In genomic region chr2:103805746-103806145, GRCh38 we compare ENCODE assay signal across 19 cellular contexts.
DNase-seq lines count a peak whose midpoint lies in the region; ATAC-seq, FAIRE-seq and TF ChIP-seq lines count a peak whose summit lies in the region.
"Had no signal": no experiment of that assay in that cellular context is flagged by ENCODE, and none has a peak within 500 bp of the region (broad histone marks: within the 10 kb centered on the region; RNA-seq: fewer than 3 reads in every experiment).

No MANE protein-coding gene starts in this region.

- no peak overlapping the region for H3K4me3 Mint-ChIP-seq in MCF 10A (ENCODE audit: unreplicated experiment)
- H3K4me3 Mint-ChIP-seq: CD14-positive monocyte; CD4-positive, alpha-beta memory T cell had no signal

- H3K36me3 Mint-ChIP-seq in MCF 10A (ENCODE audit: insufficient read depth, unreplicated experiment): no peaks in the 10 kb centered on the region
- H3K36me3 Mint-ChIP-seq: CD14-positive monocyte; CD4-positive, alpha-beta memory T cell had no signal

- no peak overlapping the region for H3K4me2 ChIP-seq in mammary epithelial cell (ENCODE audit: insufficient read depth, low read depth, low read length)
- H3K4me2 ChIP-seq: A549, BLaER1 had no signal

- BruUV-seq in MCF 10A (replicated peaks; lab: Mats Ljungman, UMichigan): no TSS peak
- BruUV-seq in mammary epithelial cell (replicated peaks; lab: Mats Ljungman, UMichigan): no TSS peak

- H3K4me1 ChIP-seq in mammary epithelial cell (ENCODE audit: insufficient read depth, low read length): no peaks in the 10 kb centered on the region
- no peaks in the 10 kb centered on the region for H3K4me1 ChIP-seq in RWPE2 (ENCODE audit: insufficient read depth, poor library complexity, severe bottlenecking)
- H3K4me1 ChIP-seq: A549, BLaER1, HAP-1 had no signal

- no peaks in the 10 kb centered on the region for H4K20me1 ChIP-seq in mammary epithelial cell (ENCODE audit: insufficient read depth, low read length)
- H4K20me1 ChIP-seq: BLaER1 had no signal

- H3K9me3 Mint-ChIP-seq in MCF 10A (ENCODE audit: unreplicated experiment): peaks cover 24% of the 10 kb centered on the region

- H3K4me1 Mint-ChIP-seq in MCF 10A (ENCODE audit: insufficient read depth, unreplicated experiment): no peaks in the 10 kb centered on the region
- H3K4me1 Mint-ChIP-seq: CD14-positive monocyte; CD4-positive, alpha-beta memory T cell had no signal

- CTCF ChIA-PET in MCF 10A (lab: Yijun Ruan, JAX): interaction anchor here (0.7 to 1.6 kb wide), 4 partner anchors 16 to 1800 kb away, joined by 3 to 5 read pairs (median 4); no protein-coding TSS in a partner anchor
- CTCF ChIA-PET in mammary epithelial cell (lab: Charles Lee; ENCODE audit: low non-redundant PET): no interaction called here

- no peak overlapping the region for H3K4me3 ChIP-seq in mammary epithelial cell (replicated peaks in 1 of 3; ENCODE audit: insufficient read depth in 1 of 3, low read depth in 2 of 3, low read length in 3 of 3)
- H3K4me3 ChIP-seq in RWPE2 (ENCODE audit: severe bottlenecking): no peak overlapping the region
- H3K4me3 ChIP-seq: A549, BLaER1, GM12878, GM23248, HAP-1 had no signal

- H3K27ac Mint-ChIP-seq in MCF 10A (ENCODE audit: low read depth, unreplicated experiment): no peak overlapping the region
- H3K27ac Mint-ChIP-seq: CD4-positive, alpha-beta memory T cell had no signal

- intact Hi-C loops in MCF 10A (cut with micrococcal nuclease) (no loop called here), mammary epithelial cell (cut with micrococcal nuclease) (no loop called here)

- dilution Hi-C loops in mammary epithelial cell (cut with HindIII; ENCODE audit: low sequenced_read_pairs): no loop called here

- no peaks in the 10 kb centered on the region for H3K79me2 ChIP-seq in mammary epithelial cell (ENCODE audit: insufficient read depth, low read length)

- H3K27me3 Mint-ChIP-seq in MCF 10A (ENCODE audit: insufficient read depth, unreplicated experiment): peaks cover 8% of the 10 kb centered on the region
- H3K27me3 Mint-ChIP-seq: CD4-positive, alpha-beta memory T cell had no signal

- POLR2A ChIA-PET in MCF 10A (lab: Yijun Ruan, JAX): interaction anchor here (1.0 kb wide), 1 partner anchor 61 kb away, joined by 3 read pairs; no protein-coding TSS in a partner anchor

- H2AFZ ChIP-seq in mammary epithelial cell (ENCODE audit: low read depth, low read length): no peak overlapping the region
- H2AFZ ChIP-seq: GM23248 had no signal

- TF ChIP-seq CTCF in MCF 10A (IDR thresholded peaks at IDR 0.05; ENCODE audit: unreplicated experiment): no peak
- no peak for TF ChIP-seq CTCF in mammary epithelial cell (conservative IDR thresholded peaks at IDR 0.05 in 1 of 2, IDR thresholded peaks at IDR 0.05 in 1 of 2; ENCODE audit: extremely low read depth in 1 of 2, insufficient read depth in 1 of 2, low read depth in 1 of 2, low read length in 2 of 2)
- TF ChIP-seq CTCF in RWPE2 (IDR thresholded peaks at IDR 0.05; ENCODE audit: poor library complexity, severe bottlenecking): no peak

- 57% methylated on average over 3 of the region's 3 CpGs for WGBS in mammary epithelial cell (ENCODE audit: low coverage, missing lambda C conversion rate)

- H3K27me3 ChIP-seq in mammary epithelial cell (ENCODE audit: insufficient read depth, low read length) (no peaks in the 10 kb centered on the region), RWPE2 (ENCODE audit: insufficient read depth, poor library complexity, severe bottlenecking) (no peaks in the 10 kb centered on the region)
- H3K27me3 ChIP-seq: BLaER1 had no signal

- no peak overlapping the region for H3K27ac ChIP-seq in mammary epithelial cell (ENCODE audit: insufficient read depth, low read depth, low read length)
- H3K27ac ChIP-seq in RWPE2 (ENCODE audit: poor library complexity, severe bottlenecking): peak overlapping the region; percentile 11
- H3K27ac ChIP-seq: 22Rv1, A549, BLaER1, GM23248 had no signal

- FAIRE-seq in urothelium cell line (lab: Jason Lieb, UNC): peak; percentile 40
- FAIRE-seq: A549, GM12878, GM19239 had no signal

- DNase-seq in MCF 10A (ENCODE audit: unreplicated experiment) (peak; percentile 21), mammary epithelial cell (no peak), RWPE2 (ENCODE audit: low spot score) (no peak), glomerular visceral epithelial cell (ENCODE audit: extremely low spot score) (peak; percentile 9), urothelium cell line (ENCODE audit: low spot score) (no peak), NCI-H2107 (lab: John Stamatoyannopoulos, UW) (no peak), amniotic stem cell (lab: John Stamatoyannopoulos, UW) (no peak), SIG-M5 (lab: John Stamatoyannopoulos, UW) (no peak)
- DNase-seq: CD4-positive, alpha-beta memory T cell; DMS79 treated with DMSO at 0.1 percent for 48 hours; GF-D8; GM23248 had no signal

- H3K36me3 ChIP-seq in mammary epithelial cell (ENCODE audit: insufficient read depth, low read length) (no peaks in the 10 kb centered on the region), RWPE2 (ENCODE audit: low read depth) (no peaks in the 10 kb centered on the region)
- H3K36me3 ChIP-seq: BLaER1, HAP-1 had no signal

- peak; percentile 81 for ATAC-seq in RWPE2 (ENCODE audit: low read depth)
- ATAC-seq: A549, GM12878 had no signal

- peaks cover 16% of the 10 kb centered on the region for H3K9me3 ChIP-seq in mammary epithelial cell (replicated peaks; ENCODE audit: insufficient read depth, low read length)
- no peaks in the 10 kb centered on the region for H3K9me3 ChIP-seq in RWPE2 (ENCODE audit: severe bottlenecking)
- H3K9me3 ChIP-seq: A549, BLaER1, HAP-1 had no signal

- in situ Hi-C loops in mammary epithelial cell (cut with MboI; ENCODE audit: low sequenced_read_pairs in 2 of 2): no loop called here

- H3K9ac ChIP-seq in mammary epithelial cell (ENCODE audit: insufficient read depth, low read length): no peak overlapping the region
- H3K9ac ChIP-seq: BLaER1, GM23248 had no signal

Comparison
In these comparisons a context has a peak if more than half of its experiments do, and no peak if none do; other contexts are left out.
1. DNase-seq: peak in MCF 10A (single experiment) and glomerular visceral epithelial cell (single experiment); none in mammary epithelial cell (single experiment), RWPE2 (single experiment), urothelium cell line (single experiment), NCI-H2107 (single experiment), amniotic stem cell (single experiment) and SIG-M5 (single experiment).